Comparison of ENCODE assay signal across 27 cellular contexts in genomic region chr4:125538670-125539069, GRCh38.
"Had no signal": no experiment of that assay in that cellular context is flagged by ENCODE, and none has a peak within 500 bp of the region (broad histone marks: within the 10 kb centered on the region; RNA-seq: fewer than 3 reads in every experiment).

No MANE protein-coding gene starts in this region.

- H3K4me1 Mint-ChIP-seq: activated naive CD4-positive, alpha-beta T cell treated with anti-CD3 and anti-CD28 coated beads, Interleukin-2, amount 50 U/mL, for 24 hours; activated naive CD8-positive, alpha-beta T cell treated with anti-CD3 and anti-CD28 coated beads for 36 hours had no signal

- H2AFZ ChIP-seq: hepatocyte had no signal

- H3K4me3 ChIP-seq: colonic mucosa, esophagus squamous epithelium, gastroesophageal sphincter, heart right ventricle, hepatocyte had no signal

- H3K27me3 Mint-ChIP-seq: activated CD8-positive, alpha-beta T cell treated with anti-CD3 and anti-CD28 coated beads for 36 hours; activated naive CD4-positive, alpha-beta T cell treated with anti-CD3 and anti-CD28 coated beads, Interleukin-2, amount 50 U/mL, for 24 hours; activated naive CD8-positive, alpha-beta T cell treated with anti-CD3 and anti-CD28 coated beads for 36 hours had no signal

- H3K27ac Mint-ChIP-seq: activated CD8-positive, alpha-beta T cell treated with anti-CD3 and anti-CD28 coated beads for 36 hours; activated naive CD4-positive, alpha-beta T cell treated with anti-CD3 and anti-CD28 coated beads for 36 hours; activated naive CD4-positive, alpha-beta T cell treated with anti-CD3 and anti-CD28 coated beads, Interleukin-2, amount 50 U/mL, for 24 hours; activated naive CD8-positive, alpha-beta T cell treated with anti-CD3 and anti-CD28 coated beads for 36 hours; activated T-helper 1 cell treated with anti-CD3 and anti-CD28 coated beads, Interleukin-12 subunit alpha, Interleukin-12 subunit beta, Interleukin-2, Interleukin-4 antibody, amounts not matched to agents 30 ng/mL and 10 ng/mL and 1 ng/mL, durations not matched to agents 14 hours and 24 hours and 36 hours; activated T-helper 2 cell treated with anti-CD3 and anti-CD28 coated beads, Interferon-gamma antibody, Interleukin-2, Interleukin-4, amounts not matched to agents 10 μg/mL and 5 μg/mL and 100 μg/mL, durations not matched to agents 14 hours and 24 hours and 36 hours had no signal

- H3K27me3 ChIP-seq: brain microvascular endothelial cell, colonic mucosa, esophagus squamous epithelium, gastroesophageal sphincter, heart right ventricle, hepatocyte had no signal

- ATAC-seq: activated CD8-positive, alpha-beta T cell treated with anti-CD3 and anti-CD28 coated beads for 36 hours; gastroesophageal sphincter; heart right ventricle had no signal

- DNase-seq: activated CD4-positive, alpha-beta T cell treated with anti-CD3 and anti-CD28 coated beads for 1 hour; activated CD4-positive, alpha-beta T cell treated with anti-CD3 and anti-CD28 coated beads for 4 hours; activated CD4-positive, alpha-beta T cell treated with anti-CD3 and anti-CD28 coated beads, Interleukin-2, amount 50 U/mL, for 1 hour; activated CD4-positive, alpha-beta T cell treated with anti-CD3 and anti-CD28 coated beads, Interleukin-2, amount 50 U/mL, for 48 hours; activated CD8-positive, alpha-beta memory T cell treated with anti-CD3 and anti-CD28 coated beads for 24 hours; activated CD8-positive, alpha-beta T cell treated with anti-CD3 and anti-CD28 coated beads for 36 hours; activated effector memory CD4-positive, alpha-beta T cell treated with anti-CD3 and anti-CD28 coated beads, Interleukin-2, amount 50 U/mL, for 16 hours; activated naive CD4-positive, alpha-beta T cell treated with anti-CD3 and anti-CD28 coated beads for 36 hours; activated naive CD8-positive, alpha-beta T cell treated with anti-CD3 and anti-CD28 coated beads for 36 hours; activated T-cell treated with anti-CD3 and anti-CD28 coated beads, Interleukin-2, amount 50 U/mL, for 1 hour; activated T-cell treated with anti-CD3 and anti-CD28 coated beads, Interleukin-2, amount 50 U/mL, for 48 hours; anterior cingulate cortex; brain microvascular endothelial cell; central memory CD4-positive, alpha-beta T cell; cerebellar nuclear complex; colonic mucosa; effector CD8-positive, alpha-beta T cell; esophagus squamous epithelium; foreskin melanocyte; heart right ventricle; T-helper 2 cell had no signal

- H3K9me3 Mint-ChIP-seq: activated T-helper 1 cell treated with anti-CD3 and anti-CD28 coated beads, Interleukin-12 subunit alpha, Interleukin-12 subunit beta, Interleukin-2, Interleukin-4 antibody, amounts not matched to agents 30 ng/mL and 10 ng/mL and 1 ng/mL, durations not matched to agents 14 hours and 24 hours and 36 hours; activated T-helper 2 cell treated with anti-CD3 and anti-CD28 coated beads, Interferon-gamma antibody, Interleukin-2, Interleukin-4, amounts not matched to agents 10 μg/mL and 5 μg/mL and 100 μg/mL, durations not matched to agents 14 hours and 24 hours and 36 hours had no signal

- H3K27ac ChIP-seq: brain microvascular endothelial cell, colonic mucosa, epithelial cell of prostate, esophagus squamous epithelium, gastroesophageal sphincter, hepatocyte had no signal

- H3K9me3 ChIP-seq: colonic mucosa, esophagus squamous epithelium had no signal

- H3K79me2 ChIP-seq: hepatocyte had no signal

- H3K4me1 ChIP-seq: colonic mucosa, esophagus squamous epithelium, gastroesophageal sphincter, heart right ventricle had no signal

- H3K36me3 Mint-ChIP-seq: activated naive CD4-positive, alpha-beta T cell treated with anti-CD3 and anti-CD28 coated beads, Interleukin-2, amount 50 U/mL, for 24 hours; activated naive CD8-positive, alpha-beta T cell treated with anti-CD3 and anti-CD28 coated beads for 36 hours had no signal

- H3K4me2 ChIP-seq: hepatocyte had no signal

- H3K4me3 Mint-ChIP-seq: activated CD8-positive, alpha-beta T cell treated with anti-CD3 and anti-CD28 coated beads for 36 hours; activated naive CD4-positive, alpha-beta T cell treated with anti-CD3 and anti-CD28 coated beads for 36 hours; activated naive CD4-positive, alpha-beta T cell treated with anti-CD3 and anti-CD28 coated beads, Interleukin-2, amount 50 U/mL, for 24 hours; activated naive CD8-positive, alpha-beta T cell treated with anti-CD3 and anti-CD28 coated beads for 36 hours; activated T-helper 1 cell treated with anti-CD3 and anti-CD28 coated beads, Interleukin-12 subunit alpha, Interleukin-12 subunit beta, Interleukin-2, Interleukin-4 antibody, amounts not matched to agents 30 ng/mL and 10 ng/mL and 1 ng/mL, durations not matched to agents 14 hours and 24 hours and 36 hours had no signal

- H3K36me3 ChIP-seq: brain microvascular endothelial cell, colonic mucosa, esophagus squamous epithelium, gastroesophageal sphincter, heart right ventricle had no signal
